In genomic region chr20:42957014-42957694, GRCh38 we compare ENCODE assay signal across 22 cellular contexts.
"Had no signal": no experiment of that assay in that cellular context is flagged by ENCODE, and none has a peak within 500 bp of the region (broad histone marks: within the 10 kb centered on the region; RNA-seq: fewer than 3 reads in every experiment).

No MANE protein-coding gene starts in this region.

- H3K27ac ChIP-seq: adrenal gland, breast epithelium had no signal

- H3K9me3 Mint-ChIP-seq: activated CD4-positive, alpha-beta T cell treated with anti-CD3 and anti-CD28 coated beads, Interleukin-2, amount 10 ng/mL, durations not matched to agents 7 days and 5 days had no signal

- H3K9me3 ChIP-seq: adrenal gland, breast epithelium had no signal

- H3K4me1 ChIP-seq: adrenal gland, breast epithelium had no signal

- H3K27ac Mint-ChIP-seq: activated CD4-positive, alpha-beta memory T cell treated with anti-CD3 and anti-CD28 coated beads, Interleukin-2, amount 10 ng/mL, durations not matched to agents 7 days and 5 days; activated CD4-positive, alpha-beta T cell treated with anti-CD3 and anti-CD28 coated beads, Interleukin-2, amount 10 ng/mL, durations not matched to agents 7 days and 5 days; activated naive CD8-positive, alpha-beta T cell treated with anti-CD3 and anti-CD28 coated beads, Interleukin-2, amount 10 ng/mL, durations not matched to agents 7 days and 5 days; T-cell had no signal

- H3K36me3 Mint-ChIP-seq: activated naive CD8-positive, alpha-beta T cell treated with anti-CD3 and anti-CD28 coated beads, Interleukin-2, amount 10 ng/mL, durations not matched to agents 7 days and 5 days; T-cell had no signal

- H3K36me3 ChIP-seq: adrenal gland, breast epithelium had no signal

- FAIRE-seq: TTC549 had no signal

- H3K27me3 Mint-ChIP-seq: activated CD4-positive, alpha-beta memory T cell treated with anti-CD3 and anti-CD28 coated beads, Interleukin-2, amount 10 ng/mL, durations not matched to agents 7 days and 5 days; activated CD4-positive, alpha-beta T cell treated with anti-CD3 and anti-CD28 coated beads, Interleukin-2, amount 10 ng/mL, durations not matched to agents 7 days and 5 days; activated naive CD8-positive, alpha-beta T cell treated with anti-CD3 and anti-CD28 coated beads, Interleukin-2, amount 10 ng/mL, durations not matched to agents 7 days and 5 days had no signal

- DNase-seq: activated CD4-positive, alpha-beta memory T cell treated with anti-CD3 and anti-CD28 coated beads, Interleukin-2, amount 10 ng/mL, durations not matched to agents 7 days and 5 days; activated CD4-positive, alpha-beta T cell treated with anti-CD3 and anti-CD28 coated beads, Interleukin-2, amount 10 ng/mL, durations not matched to agents 7 days and 5 days; activated CD4-positive, CD25-positive, alpha-beta regulatory T cell; activated CD8-positive, alpha-beta memory T cell treated with anti-CD3 and anti-CD28 coated beads, Interleukin-2, amount 50 U/mL, for 48 hours; activated naive CD4-positive, alpha-beta T cell treated with anti-CD3 and anti-CD28 coated beads, Interleukin-2, amount 50 U/mL, for 16 hours; activated naive CD8-positive, alpha-beta T cell treated with anti-CD3 and anti-CD28 coated beads, Interleukin-2, amount 10 ng/mL, durations not matched to agents 7 days and 5 days; activated T-cell treated with anti-CD3 and anti-CD28 coated beads, Interleukin-2, amount 50 U/mL, for 1 hour; adrenal gland; anterior cingulate cortex; caudate nucleus; KG1; NCI-H1092; NCI-H1930; NCI-H2107; NCI-H2171 treated with DMSO at 0.1 percent for 48 hours; NCI-H226; SIG-M5; T-cell; T-helper 2 cell; T1000 had no signal

- H3K4me3 ChIP-seq: adrenal gland, breast epithelium had no signal

- H3K4me3 Mint-ChIP-seq: activated CD4-positive, alpha-beta memory T cell treated with anti-CD3 and anti-CD28 coated beads, Interleukin-2, amount 10 ng/mL, durations not matched to agents 7 days and 5 days; activated CD4-positive, alpha-beta T cell treated with anti-CD3 and anti-CD28 coated beads, Interleukin-2, amount 10 ng/mL, durations not matched to agents 7 days and 5 days; activated naive CD8-positive, alpha-beta T cell treated with anti-CD3 and anti-CD28 coated beads, Interleukin-2, amount 10 ng/mL, durations not matched to agents 7 days and 5 days; T-cell had no signal

- H3K27me3 ChIP-seq: adrenal gland, breast epithelium had no signal

- H3K4me1 Mint-ChIP-seq: activated CD4-positive, alpha-beta memory T cell treated with anti-CD3 and anti-CD28 coated beads, Interleukin-2, amount 10 ng/mL, durations not matched to agents 7 days and 5 days; activated CD4-positive, alpha-beta T cell treated with anti-CD3 and anti-CD28 coated beads, Interleukin-2, amount 10 ng/mL, durations not matched to agents 7 days and 5 days; activated naive CD8-positive, alpha-beta T cell treated with anti-CD3 and anti-CD28 coated beads, Interleukin-2, amount 10 ng/mL, durations not matched to agents 7 days and 5 days; T-cell had no signal

- ATAC-seq: T-cell had no signal
